ENCODE assay signal across 19 cellular contexts in the genomic region with DNA sequence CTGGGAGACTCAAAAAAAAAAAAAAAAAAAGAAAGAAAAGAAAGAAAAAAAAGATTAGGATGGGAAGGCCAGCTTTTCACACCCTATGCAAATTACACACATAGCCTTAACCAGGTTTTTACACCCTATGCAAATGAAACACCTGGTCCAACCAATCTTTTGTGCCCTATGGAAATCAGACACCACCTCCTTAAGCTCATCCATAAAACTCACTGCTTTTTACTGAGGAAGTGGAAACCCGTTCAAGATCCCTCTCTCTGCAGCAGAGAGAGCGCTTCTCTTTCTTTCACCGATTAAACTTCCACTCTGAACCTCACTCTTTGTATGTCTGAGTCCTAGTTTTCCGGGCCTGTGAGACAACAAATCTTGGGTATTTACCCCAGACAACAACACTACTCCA. TPM values are rescaled to one million over a fixed set of nuclear protein-coding genes. Genes with fewer than 3 reads are reported as not detected.
DNase-seq lines count a peak whose midpoint lies in the region; ATAC-seq and TF ChIP-seq lines count a peak whose summit lies in the region.
"Had no signal": no experiment of that assay in that cellular context is flagged by ENCODE, and none has a peak within 500 bp of the region (broad histone marks: within the 10 kb centered on the region; RNA-seq: fewer than 3 reads in every experiment).

No MANE protein-coding gene starts in this region.

- ATAC-seq in HG02763 (IDR thresholded peaks at IDR 0.05; ENCODE audit: unreplicated experiment), result no peak
- ATAC-seq in HG02970 (IDR thresholded peaks at IDR 0.05; ENCODE audit: low FRiP score, unreplicated experiment), result no peak
- ATAC-seq: A549; activated T-helper 17 cell treated with anti-CD3 and anti-CD28 coated beads, Interleukin-2, amount 50 U/mL, for 72 hours had no signal

- peaks cover 0 to 17% (median 0%) of the 10 kb centered on the region in 4 donors for H3K4me1 ChIP-seq in sigmoid colon
- H3K4me1 ChIP-seq: prostate gland had no signal

- intact Hi-C loops in sigmoid colon (cut with DNase I), result no loop called here

- DNase-seq in NCI-H2196 (lab: John Stamatoyannopoulos, UW; ENCODE audit: unreplicated experiment) (peak; percentile 15), NCI-H2196 treated with DMSO at 0.1 percent for 48 hours (lab: John Stamatoyannopoulos, UW; ENCODE audit: unreplicated experiment) (no peak), NOMO-1 (lab: John Stamatoyannopoulos, UW; ENCODE audit: unreplicated experiment in 2 of 2) (peak; percentile 49 to 61), epidermal melanocyte (ENCODE audit: insufficient read length, low spot score) (peak; percentile 12), sigmoid colon (no peak), cerebellum (ENCODE audit: low spot score) (no peak)
- DNase-seq: amniotic stem cell; CD8-positive, alpha-beta memory T cell; cortex of kidney; glutamatergic neuron; HCEC 1CT; NCI-H1930; SK-N-SH had no signal

- no peak for TF ChIP-seq EP300 in sigmoid colon (IDR thresholded peaks at IDR 0.05)

- no peak for TF ChIP-seq CTCF in sigmoid colon (IDR thresholded peaks at IDR 0.05)

- H3K36me3 ChIP-seq in sigmoid colon, result no peaks in the 10 kb centered on the region
- H3K36me3 ChIP-seq: prostate gland had no signal

- H3K9me3 ChIP-seq in sigmoid colon, result no peaks in the 10 kb centered on the region
- H3K9me3 ChIP-seq: A549, prostate gland, SK-N-SH had no signal

- peak overlapping the region in 3 of 4 donors; percentile 23 to 71 (median 23) for H3K27ac ChIP-seq in sigmoid colon
- H3K27ac ChIP-seq: KMS-11, prostate gland had no signal

- H3K4me3 ChIP-seq in sigmoid colon, result no peak overlapping the region
- H3K4me3 ChIP-seq: A549, prostate gland had no signal

- peaks cover 0 to 17% (median 9%) of the 10 kb centered on the region in 3 donors for H3K27me3 ChIP-seq in sigmoid colon

- 58 to 60% methylated on average over 4 of the region's 4 CpGs for WGBS in sigmoid colon, 2 donors

- TF ChIP-seq POLR2A in sigmoid colon (IDR thresholded peaks at IDR 0.05), result no peak

RNA-seq across cellular contexts. Expression of a gene that starts 25.3 kb away (rescaled TPM):
- total RNA-seq in sigmoid colon (10 to 100 TPM; 15.7 to 36.3 (median 31.8) TPM), cerebellum (20.7 TPM)
- 10 to 100 TPM in 1 of 3 donors, 1 to 10 TPM in 2; 6.2 to 22.8 (median 6.6) TPM for polyA plus RNA-seq in sigmoid colon

RNA-seq across cellular contexts. Expression of a gene that starts 46.8 kb away (rescaled TPM):
- total RNA-seq in sigmoid colon (10 to 100 TPM; 32.7 to 39.6 (median 38.4) TPM), cerebellum (32.2 TPM)
- 10 to 100 TPM; 35.4 to 51.1 (median 46.1) TPM for polyA plus RNA-seq in sigmoid colon

RNA-seq across cellular contexts. Expression of a gene that starts 47.1 kb away (rescaled TPM):
- total RNA-seq in sigmoid colon (100 to 1,000 TPM; 130 to 198 (median 157) TPM), cerebellum (58.3 TPM)
- 100 to 1,000 TPM; 269 to 346 (median 280) TPM for polyA plus RNA-seq in sigmoid colon

Comparison
In these comparisons a context has a peak if more than half of its experiments do, and no peak if none do; other contexts are left out.
1. DNase-seq: peak in NCI-H2196 (single experiment), NOMO-1 (2 of 2) and epidermal melanocyte (single experiment); none in NCI-H2196 treated with DMSO at 0.1 percent for 48 hours (single experiment), sigmoid colon (single experiment) and cerebellum (single experiment).